Comparison of ENCODE assay signal across 19 cellular contexts in the genomic region with DNA sequence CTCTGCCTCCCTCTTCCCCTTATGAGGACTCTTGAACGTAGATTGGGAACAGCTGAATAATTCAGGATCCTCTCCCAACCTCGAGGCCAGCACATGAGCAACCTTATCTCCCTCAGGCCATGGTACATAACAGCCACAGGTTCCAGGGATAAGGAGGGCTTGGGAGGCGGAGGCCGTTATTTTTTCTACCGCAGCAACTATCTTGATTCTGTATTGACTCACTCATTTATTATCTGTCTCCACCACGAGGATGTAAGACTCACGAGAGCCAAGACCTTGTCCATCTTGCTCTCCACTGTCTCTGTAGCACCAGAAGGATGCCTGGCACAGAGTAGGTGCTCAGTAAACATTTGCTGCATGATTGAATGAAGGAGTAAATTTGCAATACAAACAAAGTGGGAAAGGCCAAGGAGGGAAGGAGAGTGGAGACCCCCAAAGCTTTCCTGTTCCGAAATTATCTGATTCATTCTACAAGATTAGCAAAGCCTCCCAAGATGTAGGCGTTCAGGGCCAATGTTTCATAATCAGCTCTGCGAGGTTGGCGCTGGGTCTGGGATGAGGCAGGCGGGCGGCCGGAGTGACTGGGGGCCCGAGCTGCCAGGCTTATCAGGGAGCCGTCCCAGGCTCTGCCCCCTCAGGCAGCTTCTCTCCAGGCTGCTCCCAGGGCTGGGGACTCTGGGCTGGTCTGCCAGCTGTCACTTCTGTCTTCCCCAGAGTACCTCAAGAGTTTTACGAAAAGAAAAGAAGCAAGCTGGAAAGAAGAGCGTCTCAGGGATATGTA. TPM values are rescaled to one million over a fixed set of nuclear protein-coding genes. Genes with fewer than 3 reads are reported as not detected.
DNase-seq lines count a peak whose midpoint lies in the region; ATAC-seq, FAIRE-seq and TF ChIP-seq lines count a peak whose summit lies in the region.
"Had no signal": no experiment of that assay in that cellular context is flagged by ENCODE, and none has a peak within 500 bp of the region (broad histone marks: within the 10 kb centered on the region; RNA-seq: fewer than 3 reads in every experiment).

No MANE protein-coding gene starts in this region.

- TF ChIP-seq CTCF in OCI-LY1 (IDR thresholded peaks at IDR 0.05; ENCODE audit: low read length) (no peak), K562 (IDR thresholded peaks at IDR 0.05 in 2 of 3, conservative IDR thresholded peaks at IDR 0.05 in 1 of 3; ENCODE audit: insufficient read depth in 2 of 3, low read depth in 1 of 3, low read length in 3 of 3) (no peak), neutrophil (IDR thresholded peaks at IDR 0.05) (no peak), MM.1S (IDR thresholded peaks at IDR 0.05; ENCODE audit: low read length) (no peak)

- peaks cover 57% of the 10 kb centered on the region for H3K4me1 ChIP-seq in CD4-positive, alpha-beta memory T cell (ENCODE audit: insufficient read depth, low read length)
- H3K4me1 ChIP-seq in OCI-LY1 (ENCODE audit: insufficient read depth, low read length, severe bottlenecking) (peaks cover 33% of the 10 kb centered on the region), K562 (replicated peaks in 1 of 2; ENCODE audit: control insufficient read depth in 2 of 2, insufficient read depth in 2 of 2, low read length in 2 of 2) (peaks cover 38 to 41% of the 10 kb centered on the region in 2 experiments), neutrophil (ENCODE audit: control insufficient read depth in 1 of 2, insufficient read depth in 1 of 2, low read depth in 1 of 2, low read length in 1 of 2) (peaks cover 66 to 76% of the 10 kb centered on the region in 2 experiments), MM.1S (ENCODE audit: low read length) (peaks cover under 1% of the 10 kb centered on the region; the same call in 1 of the 2 replicates)
- H3K4me1 ChIP-seq: right lobe of liver, testis had no signal

- CTCF ChIA-PET in CD4-positive, alpha-beta memory T cell (lab: Charles Lee; ENCODE audit: partially characterized antibody) = interaction anchor here (1.3 to 4.0 kb wide), 3 partner anchors 9 to 38 kb away, joined by 3 to 24 read pairs (median 5); no protein-coding TSS in a partner anchor
- CTCF ChIA-PET in K562 (lab: Yijun Ruan, JAX; ENCODE audit: low intra/inter-chr PET ratio) = no interaction called here

- H3K4me3 ChIP-seq in CD4-positive, alpha-beta memory T cell (ENCODE audit: low read length in 2 of 2) = no peak overlapping the region
- H3K4me3 ChIP-seq in OCI-LY1 (ENCODE audit: low read depth, low read length, poor library complexity, severe bottlenecking) (no peak overlapping the region), K562 (no peak overlapping the region), neutrophil (ENCODE audit: low read depth in 1 of 2, low read length in 1 of 2) (peak overlapping the region in 1 of 2 experiments; percentile 59), MM.1S (ENCODE audit: low read length) (no peak overlapping the region)
- H3K4me3 ChIP-seq: heart right ventricle, MG63, right lobe of liver, testis had no signal

- no peak for DNase-seq in CD4-positive, alpha-beta memory T cell
- peak; percentile 78 to 92 (median 82) for DNase-seq in K562 (ENCODE audit: extremely low read depth in 1 of 4, low spot score in 3 of 4)
- DNase-seq in MM.1S = no peak
- no peak for DNase-seq in 8988T
- DNase-seq: brain microvascular endothelial cell, heart right ventricle, mesenchymal stem cell, MG63, NCI-H1930, NCI-H510A treated with DMSO at 0.1 percent for 48 hours, PC-3, testis had no signal

- H3F3A ChIP-seq in OCI-LY1 (ENCODE audit: insufficient read depth, low read length) = no peaks in the 10 kb centered on the region
- H3F3A ChIP-seq in MM.1S (ENCODE audit: insufficient read depth, low read length) = peaks cover 2% of the 10 kb centered on the region

- H3K27me3 Mint-ChIP-seq in CD4-positive, alpha-beta memory T cell = no peaks in the 10 kb centered on the region

- H3K27ac Mint-ChIP-seq in CD4-positive, alpha-beta memory T cell = peak overlapping the region in 6 of 7 donors; percentile 54 to 86 (median 80)

- H3K79me2 ChIP-seq in OCI-LY1 (ENCODE audit: insufficient read depth, low read length) = no peaks in the 10 kb centered on the region
- no peaks in the 10 kb centered on the region for H3K79me2 ChIP-seq in K562 (ENCODE audit: control insufficient read depth, insufficient read depth, low read length)
- H3K79me2 ChIP-seq in MM.1S (ENCODE audit: low read length) = peaks cover 29% of the 10 kb centered on the region

- H3K9me1 ChIP-seq in K562 (ENCODE audit: control insufficient read depth, insufficient read depth, low read length) = peaks cover 2% of the 10 kb centered on the region

- BruUV-seq in K562 (replicated peaks; lab: Mats Ljungman, UMichigan) = no TSS peak

- H2AFZ ChIP-seq in OCI-LY1 (ENCODE audit: low read length) (no peak overlapping the region), K562 (ENCODE audit: low read depth, low read length) (peak overlapping the region; percentile 14; the same call in 1 of the 2 replicates), MM.1S (ENCODE audit: low read length) (no peak overlapping the region)

- H3K4me3 Mint-ChIP-seq in CD4-positive, alpha-beta memory T cell = no peak overlapping the region

- H4K20me1 ChIP-seq in OCI-LY1 (ENCODE audit: insufficient read depth, low read length) = no peaks in the 10 kb centered on the region
- no peaks in the 10 kb centered on the region for H4K20me1 ChIP-seq in K562 (replicated peaks; ENCODE audit: control insufficient read depth, insufficient read depth, low read length)
- H4K20me1 ChIP-seq in MM.1S (ENCODE audit: insufficient read depth, low read length) = no peaks in the 10 kb centered on the region

- no peak for TF ChIP-seq RAD21 in K562 (CRISPR knock-in tag; conservative IDR thresholded peaks at IDR 0.05 in 1 of 2, IDR thresholded peaks at IDR 0.05 in 1 of 2)

- in situ Hi-C loops in K562 (cut with MboI) = no loop called here

- H3K4me2 ChIP-seq in OCI-LY1 (ENCODE audit: low read length) (no peak overlapping the region), K562 (ENCODE audit: insufficient read depth, low read length) (peak overlapping the region; percentile 53), MM.1S (ENCODE audit: low read depth, low read length) (no peak overlapping the region)

- H3K36me3 ChIP-seq in CD4-positive, alpha-beta memory T cell (ENCODE audit: insufficient read depth, low read length) = peaks cover 24% of the 10 kb centered on the region
- H3K36me3 ChIP-seq in OCI-LY1 (ENCODE audit: insufficient read depth, low read length) (peaks cover 18% of the 10 kb centered on the region), K562 (ENCODE audit: control insufficient read depth, insufficient read depth, low read length) (no peaks in the 10 kb centered on the region), neutrophil (peaks cover 18% of the 10 kb centered on the region), MM.1S (replicated peaks; ENCODE audit: insufficient read depth, low read length) (no peaks in the 10 kb centered on the region)
- H3K36me3 ChIP-seq: brain microvascular endothelial cell, MG63, right lobe of liver had no signal

- no peaks in the 10 kb centered on the region for H3K27me3 ChIP-seq in CD4-positive, alpha-beta memory T cell (ENCODE audit: insufficient read depth, low read length)
- H3K27me3 ChIP-seq in OCI-LY1 (ENCODE audit: insufficient read depth, low read length) (no peaks in the 10 kb centered on the region), K562 (ENCODE audit: control insufficient read depth in 2 of 2, insufficient read depth in 2 of 2, low read length in 2 of 2) (no peaks in the 10 kb centered on the region), neutrophil (no peaks in the 10 kb centered on the region), MM.1S (replicated peaks; ENCODE audit: insufficient read depth, low read length) (no peaks in the 10 kb centered on the region)
- H3K27me3 ChIP-seq: brain microvascular endothelial cell, MG63, right lobe of liver, testis had no signal

- H3K9ac ChIP-seq in OCI-LY1 (ENCODE audit: low read length) = no peak overlapping the region
- peak overlapping the region in 1 of 2 experiments; percentile 12; a peak in 1 of 4 replicates for H3K9ac ChIP-seq in K562 (ENCODE audit: insufficient read depth in 1 of 2, low read depth in 2 of 2, low read length in 2 of 2)
- H3K9ac ChIP-seq in MM.1S (ENCODE audit: low read length) = no peak overlapping the region

- POLR2A ChIA-PET in CD4-positive, alpha-beta memory T cell (lab: Charles Lee; ENCODE audit: partially characterized antibody) = interaction anchor here (1.0 to 1.7 kb wide), 3 partner anchors 9 to 31 kb away, joined by 3 to 7 read pairs (median 4); a partner anchor contains a TSS
- POLR2A ChIA-PET in K562 (lab: Yijun Ruan, JAX) = interaction anchor here (0.7 to 1.9 kb wide), 4 partner anchors 9 to 16 kb away, joined by 3 to 8 read pairs (median 4); no protein-coding TSS in a partner anchor

- peak; percentile 93 for ATAC-seq in K562
- ATAC-seq in HG03571 (IDR thresholded peaks at IDR 0.05; ENCODE audit: unreplicated experiment) = no peak
- ATAC-seq: activated naive CD4-positive, alpha-beta T cell treated with anti-CD3 and anti-CD28 coated beads, Interleukin-2, amount 50 U/mL, for 72 hours; PC-3; SK-N-SH treated with all-trans-retinoic acid at 6 μM for 48 hours had no signal

- peak; percentile 99 for TF ChIP-seq EP300 in K562 (IDR thresholded peaks at IDR 0.05; ENCODE audit: low read length)

- H3K9me3 Mint-ChIP-seq in CD4-positive, alpha-beta memory T cell = no peaks in the 10 kb centered on the region
- H3K9me3 Mint-ChIP-seq: activated naive CD4-positive, alpha-beta T cell treated with anti-CD3 and anti-CD28 coated beads, Interleukin-2, amount 50 U/mL, for 72 hours had no signal

- H3K36me3 Mint-ChIP-seq in CD4-positive, alpha-beta memory T cell = peaks cover 40 to 71% of the 10 kb centered on the region in 2 donors

- peak; percentile 98 for FAIRE-seq in K562 (lab: Jason Lieb, UNC)
- FAIRE-seq: islet of Langerhans had no signal

- H3K9me3 ChIP-seq in CD4-positive, alpha-beta memory T cell (ENCODE audit: control insufficient read depth in 1 of 2, low read length in 2 of 2) = no peaks in the 10 kb centered on the region
- H3K9me3 ChIP-seq in OCI-LY1 (ENCODE audit: low read length) (no peaks in the 10 kb centered on the region), K562 (replicated peaks; ENCODE audit: control insufficient read depth, insufficient read depth, low read depth, low read length) (no peaks in the 10 kb centered on the region), neutrophil (no peaks in the 10 kb centered on the region), MM.1S (replicated peaks; ENCODE audit: insufficient read depth, low read length) (no peaks in the 10 kb centered on the region)
- H3K9me3 ChIP-seq: heart right ventricle, MG63, right lobe of liver, testis had no signal

- no peaks in the 10 kb centered on the region for H3K9me2 ChIP-seq in OCI-LY1 (ENCODE audit: low read depth, low read length)
- H3K9me2 ChIP-seq in MM.1S (replicated peaks; ENCODE audit: insufficient read depth, low read length) = no peaks in the 10 kb centered on the region

- TF ChIP-seq POLR2A in K562 (conservative IDR thresholded peaks at IDR 0.05) = no peak

- intact Hi-C loops in CD4-positive, alpha-beta memory T cell (cut with micrococcal nuclease) = no loop called here
- intact Hi-C loops in K562 (cut with micrococcal nuclease) = no loop called here

- under 1% methylated on average over 15 of the region's 18 CpGs for WGBS in K562 (ENCODE audit: insufficient coverage, low coverage, missing lambda C conversion rate)

- H3K27ac ChIP-seq in CD4-positive, alpha-beta memory T cell (ENCODE audit: low read depth, low read length) = no peak overlapping the region
- peak overlapping the region; percentile 75 for H3K27ac ChIP-seq in OCI-LY1 (ENCODE audit: low read depth, low read length, poor library complexity, severe bottlenecking)
- H3K27ac ChIP-seq in K562 (ENCODE audit: extremely low read depth, low read depth, low read length) = peak overlapping the region; percentile 81
- H3K27ac ChIP-seq in neutrophil = peak overlapping the region; percentile 98
- H3K27ac ChIP-seq in MM.1S (ENCODE audit: low read length) = no peak overlapping the region
- H3K27ac ChIP-seq: brain microvascular endothelial cell, right lobe of liver, testis had no signal

- H3K4me1 Mint-ChIP-seq in CD4-positive, alpha-beta memory T cell = peaks cover 42 to 87% (median 63%) of the 10 kb centered on the region in 4 donors

RNA-seq across cellular contexts. Expression of a gene that starts 31.6 kb away (rescaled TPM):
- 100 to 1,000 TPM; 117 to 127 TPM for total RNA-seq in CD4-positive, alpha-beta memory T cell
- 100 to 1,000 TPM in 1 of 2 donors, 10 to 100 TPM in 1; 29.6 to 125 TPM for polyA plus RNA-seq in CD4-positive, alpha-beta memory T cell
- total RNA-seq in K562 (2011; cell fraction: chromatin; rRNA removed; ENCODE audit: low replicate concordance) = 2.4 and 2.7 TPM in 2 replicates
- 1.5 and 1.6 TPM in 2 replicates for total RNA-seq in K562 (2011; cell fraction: nucleolus; rRNA removed)
- 1.3 and 3.4 TPM in 2 replicates for total RNA-seq in K562 (2011; cell fraction: nucleoplasm; rRNA removed)
- 1.9 and 3.1 TPM in 2 replicates for total RNA-seq in K562 (2014; rRNA removed)
- total RNA-seq in K562 (2014; rRNA removed; fragmentation: Illumina TruSeq; extraction: Trizol) = 2.3 and 3.9 TPM in 2 replicates
- 4.5 and 6.2 TPM in 2 replicates for total RNA-seq in K562 (2015; rRNA removed; fragmentation: Illumina TruSeq; extraction: Trizol)
- total RNA-seq in K562 (2021) = 4.3 and 5.6 TPM in 2 replicates
- polyA plus RNA-seq in K562 (2011; rRNA removed) = 0.78 and 9.7 TPM in 2 replicates
- 0.67 and 4.5 TPM in 2 replicates for polyA plus RNA-seq in K562 (2011; cell fraction: cytosol; rRNA removed)
- polyA plus RNA-seq in K562 (2011; cell fraction: nucleus; rRNA removed) = 2.0 and 13.9 TPM in 2 replicates
- 3.4 and 7.8 TPM in 2 replicates for polyA plus RNA-seq in K562 (2012)
- 3.7 and 4.2 TPM in 2 replicates for polyA plus RNA-seq in K562 (2014; fragmentation: Illumina TruSeq; extraction: Trizol)
- polyA plus RNA-seq in K562 (2014; fragmentation: Nextera tagmentation; extraction: Ambion mirVana) = under 1 TPM; 0.55 to 0.63 TPM
- 1.9 and 2.2 TPM in 2 replicates for polyA plus RNA-seq in K562 (2014; rRNA removed)
- polyA minus RNA-seq in K562 (2011; rRNA and poly(A)+ RNA removed) = 1.4 and 16.3 TPM in 2 replicates
- polyA minus RNA-seq in K562 (2011; cell fraction: cytosol; rRNA and poly(A)+ RNA removed) = 1.5 and 18.9 TPM in 2 replicates
- 2.2 and 16.2 TPM in 2 replicates for polyA minus RNA-seq in K562 (2011; cell fraction: nucleus; rRNA and poly(A)+ RNA removed)

RNA-seq across cellular contexts. Expression of a gene that starts 59.3 kb away (rescaled TPM):
- total RNA-seq in CD4-positive, alpha-beta memory T cell = not detected
- not detected for polyA plus RNA-seq in CD4-positive, alpha-beta memory T cell
- not detected in 2 replicates for total RNA-seq in K562 (2011; cell fraction: chromatin; rRNA removed; ENCODE audit: low replicate concordance)
- not detected in 2 replicates for total RNA-seq in K562 (2011; cell fraction: nucleolus; rRNA removed)
- total RNA-seq in K562 (2011; cell fraction: nucleoplasm; rRNA removed) = not detected in 2 replicates
- total RNA-seq in K562 (2014; rRNA removed) (not detected in 2 replicates), K562 (2014; rRNA removed; fragmentation: Illumina TruSeq; extraction: Trizol) (not detected in 2 replicates), K562 (2015; rRNA removed; fragmentation: Illumina TruSeq; extraction: Trizol) (not detected in 2 replicates), K562 (2021) (not detected in 2 replicates)
- polyA plus RNA-seq in K562 (2011; rRNA removed) (not detected in 2 replicates), K562 (2014; fragmentation: Illumina TruSeq; extraction: Trizol) (not detected in 2 replicates), K562 (2014; fragmentation: Nextera tagmentation; extraction: Ambion mirVana) (not detected), K562 (2014; rRNA removed) (not detected in 2 replicates)
- polyA plus RNA-seq in K562 (2011; cell fraction: cytosol; rRNA removed) = not detected in 2 replicates
- not detected in 2 replicates for polyA plus RNA-seq in K562 (2011; cell fraction: nucleus; rRNA removed)
- not detected in 2 replicates for polyA plus RNA-seq in K562 (2012)
- not detected in 2 replicates for polyA minus RNA-seq in K562 (2011; rRNA and poly(A)+ RNA removed)
- not detected in 2 replicates for polyA minus RNA-seq in K562 (2011; cell fraction: cytosol; rRNA and poly(A)+ RNA removed)
- polyA minus RNA-seq in K562 (2011; cell fraction: nucleus; rRNA and poly(A)+ RNA removed) = not detected in 2 replicates
- total RNA-seq: activated naive CD4-positive, alpha-beta T cell treated with anti-CD3 and anti-CD28 coated beads, Interleukin-2, amount 50 U/mL, for 72 hours; heart right ventricle; right lobe of liver; testis had no signal
- polyA plus RNA-seq: heart right ventricle had no signal

Comparison
In these comparisons a context has a peak if more than half of its experiments do, and no peak if none do; other contexts are left out.
1. DNase-seq: peak in K562 (4 of 4); none in CD4-positive, alpha-beta memory T cell (0 of 5), MM.1S (single experiment) and 8988T (single experiment).
2. H3K27ac ChIP-seq: peak in OCI-LY1 (single experiment), K562 (single experiment) and neutrophil (single experiment); none in CD4-positive, alpha-beta memory T cell (single experiment) and MM.1S (single experiment).
3. RNA of a gene that starts 31.6 kb away (total RNA-seq): 117 to 127 TPM in CD4-positive, alpha-beta memory T cell; 1.3 to 6.2 TPM in K562; every median in the first group is over 10 times any median in the second.